Comparison of ENCODE assay signal across 1 cellular context in the genomic region with DNA sequence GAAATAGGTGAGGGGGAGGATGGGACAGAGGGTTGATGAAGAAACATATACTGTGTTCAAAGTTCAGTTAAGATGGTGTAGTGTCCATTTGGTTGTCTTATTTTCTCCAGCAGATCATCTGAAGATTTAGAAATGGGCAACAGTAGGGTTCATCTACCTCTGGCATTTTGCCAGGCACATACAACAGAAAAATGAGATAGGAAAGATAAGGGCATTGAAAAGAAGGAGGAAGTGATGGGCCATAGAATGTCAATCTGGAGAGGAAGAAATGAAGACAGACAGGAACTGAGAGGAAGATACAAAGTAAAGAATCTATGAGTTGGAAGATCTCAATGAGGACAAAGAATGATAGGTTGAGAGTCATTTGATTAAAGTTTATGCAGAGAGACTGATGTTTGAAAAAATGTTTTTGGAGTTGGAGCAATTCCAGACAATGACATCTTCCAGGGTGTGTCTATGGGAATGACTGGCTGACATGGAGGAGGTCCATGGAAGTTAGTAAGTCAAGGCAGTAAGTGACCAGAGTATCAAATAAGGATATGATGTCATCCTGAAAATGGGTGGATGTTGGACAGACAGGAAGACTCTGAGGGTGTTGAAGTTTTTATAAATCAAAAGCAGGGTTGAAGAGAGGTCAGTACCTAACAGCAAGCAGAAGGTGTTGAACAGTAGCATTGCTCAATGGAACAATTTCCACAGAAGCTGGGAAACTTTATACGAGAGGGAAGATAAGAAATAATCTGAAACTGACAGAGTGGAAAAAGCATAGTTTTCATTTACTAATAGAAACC.
TF ChIP-seq lines count a peak whose summit lies in the region.

No MANE protein-coding gene starts in this region.

TF ChIP-seq in H1, 55 proteins besides CTCF, POLR2A, EP300 and RAD21:
- TF ChIP-seq RXRA (IDR thresholded peaks at IDR 0.05; ENCODE audit: insufficient read depth, low read depth, low read length), result no peak
- TF ChIP-seq TEAD4 (IDR thresholded peaks at IDR 0.05; ENCODE audit: low read depth, low read length), result no peak
- TF ChIP-seq TCF12 (IDR thresholded peaks at IDR 0.05; ENCODE audit: low read depth, low read length), result no peak
- TF ChIP-seq ATF3 (IDR thresholded peaks at IDR 0.05; ENCODE audit: insufficient read depth, low read depth, low read length), result no peak
